17 cellular contexts compared by ENCODE assay signal in genomic region chr9:33022755-33023154, GRCh38. TPM values are rescaled to one million over a fixed set of nuclear protein-coding genes. Genes with fewer than 3 reads are reported as not detected.
A peak's percentile ranks its signal among the peaks of the same experiment; 100 is the strongest.
DNase-seq lines count a peak whose midpoint lies in the region; ATAC-seq and TF ChIP-seq lines count a peak whose summit lies in the region.
"Had no signal": no experiment of that assay in that cellular context is flagged by ENCODE, and none has a peak within 500 bp of the region (broad histone marks: within the 10 kb centered on the region; RNA-seq: fewer than 3 reads in every experiment).

No MANE protein-coding gene starts in this region.

- peaks cover 25% of the 10 kb centered on the region for H4K20me1 ChIP-seq in GM23338 (replicated peaks; ENCODE audit: insufficient read depth)

- H3F3A ChIP-seq in GM23338 (replicated peaks; ENCODE audit: low read depth) = no peaks in the 10 kb centered on the region; the same call in none of the 2 replicates

- no peak for DNase-seq in CD14-positive monocyte (ENCODE audit: low spot score)
- DNase-seq in naive thymus-derived CD8-positive, alpha-beta T cell = no peak
- DNase-seq in effector memory CD4-positive, alpha-beta T cell = no peak
- DNase-seq in amygdala (lab: John Stamatoyannopoulos, UW) = no peak
- DNase-seq in NCI-H128 (lab: John Stamatoyannopoulos, UW; ENCODE audit: unreplicated experiment) = no peak
- DNase-seq in GM23338 (ENCODE audit: low spot score) = no peak
- DNase-seq: colonic mucosa, hypothalamus, left lung, NCI-H1436, NCI-H446 treated with DMSO at 0.1 percent for 48 hours, substantia nigra had no signal

- no peak overlapping the region for H3K4me3 Mint-ChIP-seq in CD14-positive monocyte
- H3K4me3 Mint-ChIP-seq in IgD-negative memory B cell = peak overlapping the region; percentile 25 to 97 (median 32)
- H3K4me3 Mint-ChIP-seq in activated T-helper 17 cell treated with anti-CD3 and anti-CD28 coated beads, Interleukin-2, amount 50 U/mL, for 72 hours = peak overlapping the region; percentile 99
- peak overlapping the region in 7 of 10 donors; percentile 14 to 97 (median 65) for H3K4me3 Mint-ChIP-seq in naive thymus-derived CD8-positive, alpha-beta T cell
- H3K4me3 Mint-ChIP-seq in GM23338 = no peak overlapping the region

- peaks cover 85% of the 10 kb centered on the region for H3K79me2 ChIP-seq in GM23338 (replicated peaks; ENCODE audit: insufficient read depth)

- H3K27me3 Mint-ChIP-seq in CD14-positive monocyte (ENCODE audit: low read depth in 3 of 3) = no peaks in the 10 kb centered on the region
- H3K27me3 Mint-ChIP-seq in IgD-negative memory B cell = no peaks in the 10 kb centered on the region
- H3K27me3 Mint-ChIP-seq in activated T-helper 17 cell treated with anti-CD3 and anti-CD28 coated beads, Interleukin-2, amount 50 U/mL, for 72 hours = no peaks in the 10 kb centered on the region
- H3K27me3 Mint-ChIP-seq in naive thymus-derived CD8-positive, alpha-beta T cell = no peaks in the 10 kb centered on the region
- H3K27me3 Mint-ChIP-seq in GM23338 (ENCODE audit: insufficient read depth, low read depth, poor library complexity) = peaks cover 8% of the 10 kb centered on the region

- intact Hi-C loops in CD14-positive monocyte (cut with micrococcal nuclease) = loop anchor here in 1 of 2 donors (10.0 kb wide), 3 partner anchors 52 to 452 kb away; partner anchors contain the start of genes BAG1, CHMP5, NOL6 and SMU1

- H3K27ac Mint-ChIP-seq in CD14-positive monocyte = peak overlapping the region in 5 of 7 donors; percentile 15 to 84 (median 53)
- H3K27ac Mint-ChIP-seq in IgD-negative memory B cell = peak overlapping the region in 2 of 3 donors; percentile 31 to 70
- peak overlapping the region; percentile 89 for H3K27ac Mint-ChIP-seq in activated T-helper 17 cell treated with anti-CD3 and anti-CD28 coated beads, Interleukin-2, amount 50 U/mL, for 72 hours
- peak overlapping the region in 9 of 10 donors; percentile 21 to 83 (median 59) for H3K27ac Mint-ChIP-seq in naive thymus-derived CD8-positive, alpha-beta T cell
- no peak overlapping the region; the same call in 1 of the 2 replicates for H3K27ac Mint-ChIP-seq in GM23338
- H3K27ac Mint-ChIP-seq: T-helper 1 cell treated with Interleukin-12 subunit alpha and Interleukin-12 subunit beta and Interleukin-4 antibody, amounts not matched to agents 30 μg/mL and 1 μg/mL, for 36 hours had no signal

- ATAC-seq in activated T-helper 17 cell treated with anti-CD3 and anti-CD28 coated beads, Interleukin-2, amount 50 U/mL, for 72 hours (replicated peaks) = no peak
- ATAC-seq in naive thymus-derived CD8-positive, alpha-beta T cell = no peak
- no peak for ATAC-seq in GM23338
- ATAC-seq: esophagus mucosa, left lung had no signal

- H3K9me3 ChIP-seq in effector memory CD4-positive, alpha-beta T cell (ENCODE audit: control insufficient read depth, low read length) = no peaks in the 10 kb centered on the region
- H3K9me3 ChIP-seq: adrenal gland, colonic mucosa, left lung had no signal

- no peak for TF ChIP-seq CTCF in CD14-positive monocyte (IDR thresholded peaks at IDR 0.05)
- TF ChIP-seq CTCF in GM23338 (conservative IDR thresholded peaks at IDR 0.05; ENCODE audit: low read depth in 2 of 2) = no peak

- H3K4me1 ChIP-seq in effector memory CD4-positive, alpha-beta T cell (ENCODE audit: control insufficient read depth, insufficient read depth, low read length, poor library complexity, severe bottlenecking) = peaks cover 15% of the 10 kb centered on the region
- H3K4me1 ChIP-seq in GM23338 (ENCODE audit: insufficient read depth) = peaks cover 42% of the 10 kb centered on the region

- H3K4me1 Mint-ChIP-seq in CD14-positive monocyte = peaks cover 34% of the 10 kb centered on the region
- H3K4me1 Mint-ChIP-seq in IgD-negative memory B cell = peaks cover 32 to 34% (median 33%) of the 10 kb centered on the region in 3 donors
- H3K4me1 Mint-ChIP-seq in activated T-helper 17 cell treated with anti-CD3 and anti-CD28 coated beads, Interleukin-2, amount 50 U/mL, for 72 hours = peaks cover 34% of the 10 kb centered on the region
- H3K4me1 Mint-ChIP-seq in naive thymus-derived CD8-positive, alpha-beta T cell = peaks cover 29 to 56% (median 53%) of the 10 kb centered on the region in 4 donors
- H3K4me1 Mint-ChIP-seq in GM23338 = peaks cover 32% of the 10 kb centered on the region

- H3K4me2 ChIP-seq in GM23338 = no peak overlapping the region

- no peaks in the 10 kb centered on the region for H3K9me2 ChIP-seq in GM23338 (ENCODE audit: insufficient read depth)

- no peak overlapping the region for H3K4me3 ChIP-seq in effector memory CD4-positive, alpha-beta T cell (ENCODE audit: insufficient read depth, low read depth, low read length, poor library complexity, severe bottlenecking)
- H3K4me3 ChIP-seq in GM23338 = no peak overlapping the region
- H3K4me3 ChIP-seq: adrenal gland, colonic mucosa had no signal

- H3K27ac ChIP-seq in effector memory CD4-positive, alpha-beta T cell (ENCODE audit: insufficient read depth, low read length, poor library complexity, severe bottlenecking) = no peak overlapping the region
- no peak overlapping the region for H3K27ac ChIP-seq in GM23338 (ENCODE audit: low read depth)
- H3K27ac ChIP-seq: colonic mucosa, left lung had no signal

- H3K9me3 Mint-ChIP-seq in CD14-positive monocyte (peaks cover 0 to 3% (median 0%) of the 10 kb centered on the region in 7 donors), IgD-negative memory B cell (no peaks in the 10 kb centered on the region), GM23338 (no peaks in the 10 kb centered on the region)
- H3K9me3 Mint-ChIP-seq in activated T-helper 17 cell treated with anti-CD3 and anti-CD28 coated beads, Interleukin-2, amount 50 U/mL, for 72 hours = no peaks in the 10 kb centered on the region
- no peaks in the 10 kb centered on the region for H3K9me3 Mint-ChIP-seq in naive thymus-derived CD8-positive, alpha-beta T cell
- H3K9me3 Mint-ChIP-seq: T-helper 1 cell treated with Interleukin-12 subunit alpha and Interleukin-12 subunit beta and Interleukin-4 antibody, amounts not matched to agents 30 μg/mL and 1 μg/mL, for 36 hours had no signal

- H3K36me3 ChIP-seq in effector memory CD4-positive, alpha-beta T cell (ENCODE audit: control insufficient read depth, insufficient read depth, low read length) = peaks cover 13% of the 10 kb centered on the region
- H3K36me3 ChIP-seq in GM23338 (ENCODE audit: insufficient read depth) = peaks cover 12% of the 10 kb centered on the region; the same call in 1 of the 2 replicates
- H3K36me3 ChIP-seq: colonic mucosa had no signal

- POLR2A ChIA-PET in naive thymus-derived CD8-positive, alpha-beta T cell (lab: Charles Lee) = interaction anchor here (0.6 kb wide), 1 partner anchor 243 kb away, joined by 3 read pairs; no protein-coding TSS in a partner anchor

- H3K36me3 Mint-ChIP-seq in CD14-positive monocyte (peaks cover 22 to 38% of the 10 kb centered on the region in 2 donors), IgD-negative memory B cell (no peaks in the 10 kb centered on the region), GM23338 (ENCODE audit: low read depth) (peaks cover 51% of the 10 kb centered on the region)
- H3K36me3 Mint-ChIP-seq in activated T-helper 17 cell treated with anti-CD3 and anti-CD28 coated beads, Interleukin-2, amount 50 U/mL, for 72 hours (ENCODE audit: low read depth) = peaks cover 73% of the 10 kb centered on the region
- peaks cover 0 to 42% (median 7%) of the 10 kb centered on the region in 3 donors for H3K36me3 Mint-ChIP-seq in naive thymus-derived CD8-positive, alpha-beta T cell

- no peak overlapping the region for H2AFZ ChIP-seq in GM23338

- H3K27me3 ChIP-seq in effector memory CD4-positive, alpha-beta T cell (replicated peaks; ENCODE audit: control insufficient read depth, insufficient read depth, low read length, poor library complexity, severe bottlenecking) = no peaks in the 10 kb centered on the region
- no peaks in the 10 kb centered on the region for H3K27me3 ChIP-seq in GM23338 (ENCODE audit: insufficient read depth)
- H3K27me3 ChIP-seq: adrenal gland, colonic mucosa, left lung had no signal

TF ChIP-seq in GM23338, 12 proteins besides CTCF, POLR2A, EP300 and RAD21 (continues in another document):
- no peak for TF ChIP-seq CREB1 (CRISPR knock-in tag; IDR thresholded peaks at IDR 0.05; ENCODE audit: low read depth)
- no peak for TF ChIP-seq EZH2phosphoT487 (IDR thresholded peaks at IDR 0.05; ENCODE audit: unreplicated experiment)
- TF ChIP-seq STAT1 (IDR thresholded peaks at IDR 0.05; ENCODE audit: unreplicated experiment) = no peak
- TF ChIP-seq POLR2AphosphoS5 (IDR thresholded peaks at IDR 0.05; ENCODE audit: low read depth) = no peak

RNA-seq across cellular contexts. Expression of gene DNAJA1, which starts 2.3 kb away (rescaled TPM):
- polyA plus RNA-seq in CD14-positive monocyte = 10 to 100 TPM; 73.3 to 93.6 TPM
- polyA plus RNA-seq in IgD-negative memory B cell = 77.1 TPM
- total RNA-seq in activated T-helper 17 cell treated with anti-CD3 and anti-CD28 coated beads, Interleukin-2, amount 50 U/mL, for 72 hours = 100 to 1,000 TPM; 132 to 220 TPM
- total RNA-seq in naive thymus-derived CD8-positive, alpha-beta T cell = 10 to 100 TPM; 70.7 to 71.3 TPM
- 100 to 1,000 TPM in 1 of 3 donors, 10 to 100 TPM in 2; 62.8 to 101 (median 70.7) TPM for polyA plus RNA-seq in naive thymus-derived CD8-positive, alpha-beta T cell
- 95.4 and 102 TPM in 2 replicates for total RNA-seq in GM23338 (2014; rRNA removed; shearing (Covaris generic))
- 104 and 115 TPM in 2 replicates for polyA plus RNA-seq in GM23338 (2016; fragmentation: Nextera tagmentation; extraction: Ambion mirVana)

RNA-seq across cellular contexts. Expression of gene APTX, which starts 21.3 kb away (rescaled TPM):
- 10 to 100 TPM; 17.9 to 20.9 TPM for polyA plus RNA-seq in CD14-positive monocyte
- polyA plus RNA-seq in IgD-negative memory B cell = 21.3 TPM
- total RNA-seq in activated T-helper 17 cell treated with anti-CD3 and anti-CD28 coated beads, Interleukin-2, amount 50 U/mL, for 72 hours = 10 to 100 TPM; 38.8 to 50.4 TPM
- 10 to 100 TPM; 21.7 to 25.2 TPM for total RNA-seq in naive thymus-derived CD8-positive, alpha-beta T cell
- polyA plus RNA-seq in naive thymus-derived CD8-positive, alpha-beta T cell = 10 to 100 TPM; 24.7 to 26.4 (median 25.3) TPM
- 46.2 and 46.6 TPM in 2 replicates for total RNA-seq in GM23338 (2014; rRNA removed; shearing (Covaris generic))
- polyA plus RNA-seq in GM23338 (2016; fragmentation: Nextera tagmentation; extraction: Ambion mirVana) = 32.6 and 33.7 TPM in 2 replicates

RNA-seq across cellular contexts. Expression of gene SMU1, which starts 53.7 kb away (rescaled TPM):
- polyA plus RNA-seq in CD14-positive monocyte (10 to 100 TPM; 19.3 to 21.7 TPM), IgD-negative memory B cell (19.3 TPM), GM23338 (2016; fragmentation: Nextera tagmentation; extraction: Ambion mirVana) (12.8 and 14.3 TPM in 2 replicates)
- total RNA-seq in activated T-helper 17 cell treated with anti-CD3 and anti-CD28 coated beads, Interleukin-2, amount 50 U/mL, for 72 hours = 10 to 100 TPM; 24.2 to 30.9 TPM
- 10 to 100 TPM; 29.5 to 30.9 TPM for total RNA-seq in naive thymus-derived CD8-positive, alpha-beta T cell
- 10 to 100 TPM; 19.5 to 24.3 (median 23.7) TPM for polyA plus RNA-seq in naive thymus-derived CD8-positive, alpha-beta T cell
- 23.3 and 23.8 TPM in 2 replicates for total RNA-seq in GM23338 (2014; rRNA removed; shearing (Covaris generic))

Comparison
In these comparisons a context has a peak if more than half of its experiments do, and no peak if none do; other contexts are left out.
1. H3K4me3 Mint-ChIP-seq: peak in IgD-negative memory B cell (4 of 4), activated T-helper 17 cell treated with anti-CD3 and anti-CD28 coated beads, Interleukin-2, amount 50 U/mL, for 72 hours (single experiment) and naive thymus-derived CD8-positive, alpha-beta T cell (7 of 10); none in CD14-positive monocyte (0 of 2) and GM23338 (single experiment).